12 cellular contexts compared by ENCODE assay signal in genomic region chr22:42805998-42806481, GRCh38. TPM values are rescaled to one million over a fixed set of nuclear protein-coding genes. Genes with fewer than 3 reads are reported as not detected.
DNase-seq lines count a peak whose midpoint lies in the region; ATAC-seq, FAIRE-seq and TF ChIP-seq lines count a peak whose summit lies in the region.
"Had no signal": no experiment of that assay in that cellular context is flagged by ENCODE, and none has a peak within 500 bp of the region (broad histone marks: within the 10 kb centered on the region; RNA-seq: fewer than 3 reads in every experiment).

No MANE protein-coding gene starts in this region.

- H4K20me1 ChIP-seq in HCT116 (ENCODE audit: insufficient read depth), result no peaks in the 10 kb centered on the region

- H3K27ac ChIP-seq in HCT116 (ENCODE audit: low read depth, low read length) (peak overlapping the region; percentile 87), angular gyrus (ENCODE audit: low read depth, low read length) (peak overlapping the region; percentile 42)

- CTCF ChIA-PET in HCT116 (lab: Charles Lee), result no interaction called here

- no peak for TF ChIP-seq POLR2A in HCT116 (IDR thresholded peaks at IDR 0.05; ENCODE audit: borderline replicate concordance, extremely low read depth, insufficient read depth, insufficient read length)

- no peak overlapping the region for H3K4me3 Mint-ChIP-seq in stimulated activated effector memory CD8-positive, alpha-beta T cell treated with anti-CD3 and anti-CD28 coated beads, Interleukin-12 subunit alpha, Interleukin-12 subunit beta, amount 100 ng/mL, for 72 hours
- H3K4me3 Mint-ChIP-seq: T-helper 2 cell treated with Interferon-gamma antibody and Interleukin-4, amounts not matched to agents 5 μg/mL and 100 μg/mL, for 36 hours had no signal

- H3K9me3 Mint-ChIP-seq in stimulated activated effector memory CD8-positive, alpha-beta T cell treated with anti-CD3 and anti-CD28 coated beads, Interleukin-12 subunit alpha, Interleukin-12 subunit beta, amount 100 ng/mL, for 72 hours, result no peaks in the 10 kb centered on the region
- H3K9me3 Mint-ChIP-seq: T-helper 2 cell treated with Interferon-gamma antibody and Interleukin-4, amounts not matched to agents 5 μg/mL and 100 μg/mL, for 36 hours had no signal

- TF ChIP-seq RAD21 in HCT116 (IDR thresholded peaks at IDR 0.05; ENCODE audit: low read depth), result no peak

- H3K4me2 ChIP-seq in HCT116 (ENCODE audit: low read length), result no peak overlapping the region

- H3K9me3 ChIP-seq in HCT116 (ENCODE audit: control insufficient read depth in 1 of 2, insufficient read depth in 1 of 2, low read depth in 1 of 2, low read length in 2 of 2), result no peaks in the 10 kb centered on the region

- no peaks in the 10 kb centered on the region for H3K9me2 ChIP-seq in HCT116 (ENCODE audit: insufficient read depth)

- ATAC-seq in HCT116 (no peak), GM19467 (IDR thresholded peaks at IDR 0.05; ENCODE audit: unreplicated experiment) (no peak)
- no peak for ATAC-seq in stimulated activated effector memory CD8-positive, alpha-beta T cell treated with anti-CD3 and anti-CD28 coated beads, Interleukin-12 subunit alpha, Interleukin-12 subunit beta, amount 100 ng/mL, for 72 hours

- no peaks in the 10 kb centered on the region for H3K79me2 ChIP-seq in HCT116 (ENCODE audit: insufficient read depth, low read length)

- BruUV-seq in HCT116 (replicated peaks; lab: Mats Ljungman, UMichigan), result no TSS peak

- H3K4me3 ChIP-seq in HCT116 (replicated peaks in 1 of 2; ENCODE audit: low read depth in 1 of 2, low read length in 2 of 2), result no peak overlapping the region

- peaks cover 5% of the 10 kb centered on the region for H3K4me1 Mint-ChIP-seq in stimulated activated effector memory CD8-positive, alpha-beta T cell treated with anti-CD3 and anti-CD28 coated beads, Interleukin-12 subunit alpha, Interleukin-12 subunit beta, amount 100 ng/mL, for 72 hours

- FAIRE-seq in urothelium cell line (lab: Jason Lieb, UNC), result no peak

- H3K36me3 ChIP-seq in HCT116 (ENCODE audit: control insufficient read depth in 1 of 2, insufficient read depth in 2 of 2, low read length in 2 of 2), result peaks cover 2 to 4% of the 10 kb centered on the region in 2 experiments; a peak in 1 of 4 replicates

- H3K4me1 ChIP-seq in HCT116 (ENCODE audit: control insufficient read depth in 1 of 2, insufficient read depth in 2 of 2, low read length in 2 of 2), result peaks cover 17 to 30% of the 10 kb centered on the region in 2 experiments

- RAD21 ChIA-PET in HCT116 (lab: Charles Lee; ENCODE audit: low non-redundant PET in 1 of 2, low total read pairs in 2 of 2, uncharacterized antibody in 2 of 2, unreplicated experiment in 2 of 2), result no interaction called here

- DNase-seq in HCT116 (ENCODE audit: low read depth, low spot score) (no peak), kidney tubule cell (ENCODE audit: low spot score) (peak; percentile 36), SHP77 treated with DMSO at 0.1 percent for 48 hours (lab: John Stamatoyannopoulos, UW) (no peak), urothelium cell line (ENCODE audit: low spot score) (no peak)
- no peak for DNase-seq in stimulated activated effector memory CD8-positive, alpha-beta T cell treated with anti-CD3 and anti-CD28 coated beads, Interleukin-12 subunit alpha, Interleukin-12 subunit beta, amount 100 ng/mL, for 72 hours (ENCODE audit: low spot score in 2 of 2)
- DNase-seq in stimulated activated CD4-positive, alpha-beta T cell treated with anti-CD3 and anti-CD28 coated beads, Interleukin-1b, Interleukin-23, amount 100 ng/mL, for 48 hours, result no peak
- DNase-seq: DND-41, HCEC 1CT, NCI-H226 had no signal

- POLR2A ChIA-PET in HCT116 (lab: Charles Lee), result no interaction called here

- H3K27ac Mint-ChIP-seq in stimulated activated effector memory CD8-positive, alpha-beta T cell treated with anti-CD3 and anti-CD28 coated beads, Interleukin-12 subunit alpha, Interleukin-12 subunit beta, amount 100 ng/mL, for 72 hours, result peak overlapping the region; percentile 79
- H3K27ac Mint-ChIP-seq: T-helper 2 cell treated with Interferon-gamma antibody and Interleukin-4, amounts not matched to agents 5 μg/mL and 100 μg/mL, for 36 hours had no signal

- TF ChIP-seq CTCF in HCT116 (IDR thresholded peaks at IDR 0.05 in 2 of 3, conservative IDR thresholded peaks at IDR 0.05 in 1 of 3; ENCODE audit: borderline replicate concordance in 1 of 3, insufficient read depth in 1 of 3, low read depth in 2 of 3, low read length in 2 of 3), result no peak

- no peak overlapping the region for H2AFZ ChIP-seq in HCT116 (ENCODE audit: low read depth, low read length, poor library complexity, severe bottlenecking)

- H3K36me3 Mint-ChIP-seq in stimulated activated effector memory CD8-positive, alpha-beta T cell treated with anti-CD3 and anti-CD28 coated beads, Interleukin-12 subunit alpha, Interleukin-12 subunit beta, amount 100 ng/mL, for 72 hours, result peaks cover 100% of the 10 kb centered on the region

- intact Hi-C loops in HCT116 (cut with micrococcal nuclease), result no loop called here

- no peaks in the 10 kb centered on the region for H3K27me3 ChIP-seq in HCT116 (ENCODE audit: insufficient read depth, low read length)

- H3K9ac ChIP-seq in HCT116 (ENCODE audit: low read length), result no peak overlapping the region

TF ChIP-seq in HCT116, 20 proteins besides CTCF, POLR2A, EP300 and RAD21:
- TF ChIP-seq POLR2AphosphoS5 (IDR thresholded peaks at IDR 0.05; ENCODE audit: low read depth, low read length), result no peak
- no peak for TF ChIP-seq ZBTB33 (IDR thresholded peaks at IDR 0.05; ENCODE audit: extremely low read depth, insufficient replicate concordance, low read length)
- no peak for TF ChIP-seq FOSL1 (IDR thresholded peaks at IDR 0.05; ENCODE audit: low read depth)
- no peak for TF ChIP-seq ZFX (IDR thresholded peaks at IDR 0.05)
- no peak for TF ChIP-seq JUND (IDR thresholded peaks at IDR 0.05)
- TF ChIP-seq ATF3 (IDR thresholded peaks at IDR 0.05), result no peak
- no peak for TF ChIP-seq CBX3 (IDR thresholded peaks at IDR 0.05; ENCODE audit: low read depth)
- TF ChIP-seq TCF7L2 (IDR thresholded peaks at IDR 0.05; ENCODE audit: borderline replicate concordance, extremely low read depth, insufficient read depth, insufficient read length), result no peak
- no peak for TF ChIP-seq CEBPB (IDR thresholded peaks at IDR 0.05; ENCODE audit: low read depth)
- TF ChIP-seq EGR1 (IDR thresholded peaks at IDR 0.05; ENCODE audit: low read depth), result no peak
- TF ChIP-seq EZH2 (IDR thresholded peaks at IDR 0.05), result no peak
TF ChIP-seq in HCT116: peak in this region for 0.

RNA-seq across cellular contexts. Expression of gene ARFGAP3, which starts 51.0 kb away (rescaled TPM):
- total RNA-seq in HCT116 (2021; ENCODE audit: unreplicated experiment), result 15.4 TPM
- 10.6 and 11.6 TPM in 2 replicates for polyA plus RNA-seq in HCT116 (2012)
